18 cellular contexts compared by ENCODE assay signal in the genomic region with DNA sequence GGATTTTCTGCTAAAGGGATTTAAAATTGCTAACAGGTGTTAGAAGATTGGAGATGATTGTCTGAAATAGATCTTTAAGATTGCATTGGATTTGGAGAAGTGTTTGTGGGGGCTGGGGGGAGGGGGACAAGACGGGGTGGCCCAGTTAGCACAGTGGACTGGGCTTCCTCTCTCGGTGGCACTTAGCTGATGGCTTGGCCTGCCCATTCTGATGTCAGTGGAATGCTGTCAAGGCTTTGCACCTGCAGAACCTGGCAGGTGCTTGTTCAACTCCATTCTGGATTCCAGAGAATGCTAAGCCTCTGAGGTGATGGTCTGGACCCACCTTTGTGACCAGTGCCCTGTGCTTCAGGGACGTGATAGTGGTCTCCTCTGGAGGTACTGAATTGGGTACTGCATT. TPM values are rescaled to one million over a fixed set of nuclear protein-coding genes. Genes with fewer than 3 reads are reported as not detected.
A peak's percentile ranks its signal among the peaks of the same experiment; 100 is the strongest.
DNase-seq lines count a peak whose midpoint lies in the region; ATAC-seq, FAIRE-seq and TF ChIP-seq lines count a peak whose summit lies in the region.
"Had no signal": no experiment of that assay in that cellular context is flagged by ENCODE, and none has a peak within 500 bp of the region (broad histone marks: within the 10 kb centered on the region; RNA-seq: fewer than 3 reads in every experiment).

No MANE protein-coding gene starts in this region.

- no peak overlapping the region for H3K23ac ChIP-seq in mesendoderm (ENCODE audit: low read length)

- no peak for TF ChIP-seq CTCF in heart right ventricle (IDR thresholded peaks at IDR 0.05)
- TF ChIP-seq CTCF in WERI-Rb-1 (IDR thresholded peaks at IDR 0.05; ENCODE audit: low read depth, low read length) = no peak
- TF ChIP-seq CTCF in kidney (IDR thresholded peaks at IDR 0.05; ENCODE audit: borderline replicate concordance, extremely low read depth, insufficient read depth) = no peak

- H3K36me3 ChIP-seq in heart right ventricle = peaks cover 0 to 75% (median 30%) of the 10 kb centered on the region in 9 donors
- peaks cover 53% of the 10 kb centered on the region for H3K36me3 ChIP-seq in WERI-Rb-1
- H3K36me3 ChIP-seq in kidney (ENCODE audit: control insufficient read depth in 1 of 2, insufficient read depth in 2 of 2, low read length in 2 of 2) = peaks cover 27 to 37% of the 10 kb centered on the region in 2 donors
- peaks cover 8% of the 10 kb centered on the region for H3K36me3 ChIP-seq in mesendoderm (ENCODE audit: control insufficient read depth, insufficient read depth, low read length)

- DNase-seq in Right ventricle myocardium superior = no peak
- no peak for DNase-seq in heart right ventricle
- peak; percentile 72 for DNase-seq in WERI-Rb-1
- DNase-seq in kidney = peak; percentile 18
- DNase-seq in stimulated activated effector memory CD8-positive, alpha-beta T cell treated with anti-CD3 and anti-CD28 coated beads, Interleukin-12 subunit alpha, Interleukin-12 subunit beta, amount 100 ng/mL, for 72 hours (ENCODE audit: low spot score in 2 of 2) = no peak
- DNase-seq in mesendoderm = no peak
- DNase-seq in NCI-H2029 treated with DMSO at 0.1 percent for 48 hours (lab: John Stamatoyannopoulos, UW) = no peak
- DNase-seq: CD8-positive, alpha-beta T cell; NCI-H1105; NCI-H1694 treated with DMSO at 0.1 percent for 48 hours; NCI-H2107; NCI-H226; SHP77 had no signal

- H3K27ac ChIP-seq in heart right ventricle = no peak overlapping the region
- peak overlapping the region; percentile 90 for H3K27ac ChIP-seq in WERI-Rb-1
- H3K27ac ChIP-seq in kidney (ENCODE audit: low read depth in 2 of 2, low read length in 2 of 2) = no peak overlapping the region
- H3K27ac ChIP-seq in mesendoderm (ENCODE audit: low read depth, low read length) = no peak overlapping the region
- H3K27ac ChIP-seq: A549, SK-N-MC had no signal

- intact Hi-C loops in Right ventricle myocardium superior (cut with DNase I) (no loop called here), heart right ventricle (cut with DNase I) (no loop called here), kidney (cut with DNase I) (no loop called here)

- H2BK5ac ChIP-seq in mesendoderm (ENCODE audit: low read length) = no peak overlapping the region

- H4K5ac ChIP-seq in mesendoderm (ENCODE audit: low read length) = no peak overlapping the region

- H3K4me1 ChIP-seq in heart right ventricle (peaks cover 0 to 43% (median 26%) of the 10 kb centered on the region in 9 donors), kidney (ENCODE audit: control insufficient read depth in 1 of 2, insufficient read depth in 1 of 2, low read depth in 1 of 2, low read length in 2 of 2) (no peaks in the 10 kb centered on the region), mesendoderm (ENCODE audit: control insufficient read depth, low read depth, low read length) (no peaks in the 10 kb centered on the region)
- H3K4me1 ChIP-seq: A549 had no signal

- no peak overlapping the region for H4K8ac ChIP-seq in mesendoderm (ENCODE audit: low read depth, low read length)

- H3K4me3 ChIP-seq in heart right ventricle (no peak overlapping the region), WERI-Rb-1 (ENCODE audit: low read depth, low read length) (no peak overlapping the region), kidney (ENCODE audit: low read length in 2 of 2) (no peak overlapping the region), mesendoderm (ENCODE audit: low read length) (no peak overlapping the region)
- H3K4me3 ChIP-seq: A549, K562, SK-N-MC had no signal

- no peak overlapping the region for H2AK5ac ChIP-seq in mesendoderm (ENCODE audit: low read length)

- no peak for FAIRE-seq in kidney (lab: Jason Lieb, UNC)
- FAIRE-seq: A549, GM12891, K562 had no signal

- ATAC-seq in Right ventricle myocardium superior (ENCODE audit: poor library complexity) (peak; percentile 5), heart right ventricle (no peak), GM21526 (IDR thresholded peaks at IDR 0.05; ENCODE audit: low FRiP score, unreplicated experiment) (no peak)
- ATAC-seq in stimulated activated effector memory CD8-positive, alpha-beta T cell treated with anti-CD3 and anti-CD28 coated beads, Interleukin-12 subunit alpha, Interleukin-12 subunit beta, amount 100 ng/mL, for 72 hours = no peak
- ATAC-seq: A549; CD8-positive, alpha-beta T cell; K562 had no signal

- peaks cover 10% of the 10 kb centered on the region for H3K79me1 ChIP-seq in mesendoderm (ENCODE audit: low read length)

- H3K4me2 ChIP-seq in mesendoderm (ENCODE audit: low read length) = no peak overlapping the region
- H3K4me2 ChIP-seq: A549 had no signal

- no peaks in the 10 kb centered on the region for H3K9me3 Mint-ChIP-seq in stimulated activated effector memory CD8-positive, alpha-beta T cell treated with anti-CD3 and anti-CD28 coated beads, Interleukin-12 subunit alpha, Interleukin-12 subunit beta, amount 100 ng/mL, for 72 hours
- H3K9me3 Mint-ChIP-seq: CD8-positive, alpha-beta T cell had no signal

- no peak overlapping the region for H3K18ac ChIP-seq in mesendoderm (ENCODE audit: low read length)

- peaks cover 2% of the 10 kb centered on the region for H3K79me2 ChIP-seq in mesendoderm (ENCODE audit: control insufficient read depth, insufficient read depth, low read length)

- H3K4me1 Mint-ChIP-seq in stimulated activated effector memory CD8-positive, alpha-beta T cell treated with anti-CD3 and anti-CD28 coated beads, Interleukin-12 subunit alpha, Interleukin-12 subunit beta, amount 100 ng/mL, for 72 hours = peaks cover 12% of the 10 kb centered on the region

- no peak overlapping the region for H2BK15ac ChIP-seq in mesendoderm (replicated peaks; ENCODE audit: low read depth)

- no peak overlapping the region for H3K9ac ChIP-seq in kidney (ENCODE audit: low read length in 2 of 2)
- H3K9ac ChIP-seq in mesendoderm (ENCODE audit: low read length) = no peak overlapping the region

- H3K4ac ChIP-seq in mesendoderm (ENCODE audit: low read depth, low read length) = no peak overlapping the region

- H3K27ac Mint-ChIP-seq in stimulated activated effector memory CD8-positive, alpha-beta T cell treated with anti-CD3 and anti-CD28 coated beads, Interleukin-12 subunit alpha, Interleukin-12 subunit beta, amount 100 ng/mL, for 72 hours = peak overlapping the region; percentile 42
- H3K27ac Mint-ChIP-seq: CD8-positive, alpha-beta T cell had no signal

- peaks cover 90% of the 10 kb centered on the region for H3K36me3 Mint-ChIP-seq in stimulated activated effector memory CD8-positive, alpha-beta T cell treated with anti-CD3 and anti-CD28 coated beads, Interleukin-12 subunit alpha, Interleukin-12 subunit beta, amount 100 ng/mL, for 72 hours

- H3K9me3 ChIP-seq in heart right ventricle (no peaks in the 10 kb centered on the region), WERI-Rb-1 (ENCODE audit: severe bottlenecking) (no peaks in the 10 kb centered on the region), kidney (ENCODE audit: control insufficient read depth in 1 of 2, low read length in 2 of 2) (no peaks in the 10 kb centered on the region)
- H3K9me3 ChIP-seq: A549 had no signal

- no peaks in the 10 kb centered on the region for H3K27me3 ChIP-seq in heart right ventricle
- no peaks in the 10 kb centered on the region for H3K27me3 ChIP-seq in WERI-Rb-1 (ENCODE audit: insufficient read depth, low read depth, severe bottlenecking)
- H3K27me3 ChIP-seq in mesendoderm (ENCODE audit: insufficient read depth, low read length, poor library complexity) = no peaks in the 10 kb centered on the region

- no peak overlapping the region for H3K56ac ChIP-seq in mesendoderm (ENCODE audit: low read length)

- no peak overlapping the region for H3K4me3 Mint-ChIP-seq in stimulated activated effector memory CD8-positive, alpha-beta T cell treated with anti-CD3 and anti-CD28 coated beads, Interleukin-12 subunit alpha, Interleukin-12 subunit beta, amount 100 ng/mL, for 72 hours
- H3K4me3 Mint-ChIP-seq: CD8-positive, alpha-beta T cell had no signal

- WGBS in heart right ventricle, 2 donors = 53 to 70% methylated on average over 3 of the region's 3 CpGs
- WGBS in mesendoderm (ENCODE audit: extremely low coverage, insufficient coverage, low lambda C conversion rate) = no CpG with 5 or more reads among the region's 3 CpGs

- no peak overlapping the region for H2BK120ac ChIP-seq in mesendoderm (ENCODE audit: low read depth, low read length)

RNA-seq across cellular contexts. Expression of gene ADD1, which starts 43.7 kb away (rescaled TPM):
- 217 TPM for total RNA-seq in Right ventricle myocardium superior
- total RNA-seq in heart right ventricle = 100 to 1,000 TPM; 188 to 289 (median 214) TPM
- 100 to 1,000 TPM; 163 to 448 TPM for polyA plus RNA-seq in heart right ventricle
- 313 TPM for total RNA-seq in kidney
- polyA plus RNA-seq in kidney (ENCODE audit: insufficient read depth, low read depth, low replicate concordance) = 232 TPM
- 202 TPM for polyA plus RNA-seq in mesendoderm (2013, experiment 1 of 2)
- polyA plus RNA-seq in mesendoderm (2013, experiment 2 of 2) = 195 TPM

Comparison
In these comparisons a context has a peak if more than half of its experiments do, and no peak if none do; other contexts are left out.
1. DNase-seq: peak in WERI-Rb-1 (single experiment) and kidney (single experiment); none in Right ventricle myocardium superior (single experiment), heart right ventricle (0 of 2), stimulated activated effector memory CD8-positive, alpha-beta T cell treated with anti-CD3 and anti-CD28 coated beads, Interleukin-12 subunit alpha, Interleukin-12 subunit beta, amount 100 ng/mL, for 72 hours (0 of 2), mesendoderm (single experiment) and NCI-H2029 treated with DMSO at 0.1 percent for 48 hours (single experiment).